ENCODE assay signal across 12 cellular contexts in the genomic region with DNA sequence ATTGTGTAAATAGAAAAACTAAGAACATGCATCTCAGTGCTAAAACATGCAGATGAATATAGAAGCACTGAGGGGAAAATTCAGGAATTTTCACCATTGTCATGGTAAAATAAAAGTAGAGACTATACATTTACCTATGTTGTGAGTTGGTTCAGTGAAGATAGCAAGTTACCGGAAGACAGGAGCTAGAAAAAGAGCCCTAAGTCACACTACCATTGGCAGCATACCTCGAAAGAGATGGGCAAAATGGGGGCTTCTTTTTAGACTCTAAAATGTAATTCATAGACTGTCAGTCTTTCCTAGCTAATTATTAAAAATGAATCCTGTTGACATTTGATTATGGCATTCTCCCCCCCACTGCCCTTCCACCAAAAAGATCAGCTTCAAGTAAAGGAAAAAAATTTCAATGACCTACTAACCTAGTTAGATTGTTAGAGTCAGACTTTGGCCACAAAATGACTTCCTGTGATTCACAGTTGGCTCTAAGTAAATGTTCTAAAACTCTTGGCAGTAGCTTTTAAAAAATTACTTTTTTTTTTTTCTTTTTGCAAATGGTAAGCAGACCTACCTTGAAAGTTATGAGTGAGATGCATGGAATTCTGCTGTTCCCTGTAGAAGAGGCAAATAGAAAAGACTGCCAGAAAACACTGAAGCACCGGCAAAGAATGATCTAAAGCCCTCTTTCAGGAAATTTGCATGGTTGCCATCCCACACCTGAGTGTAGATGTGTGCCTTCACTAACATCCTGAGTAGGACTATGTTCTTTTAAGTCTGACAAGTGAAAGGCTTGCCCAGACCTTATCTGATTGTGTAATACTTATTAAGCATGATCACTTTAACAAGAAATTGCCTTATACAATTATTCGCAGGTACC. TPM values are rescaled to one million over a fixed set of nuclear protein-coding genes. Genes with fewer than 3 reads are reported as not detected.
DNase-seq lines count a peak whose midpoint lies in the region; ATAC-seq and TF ChIP-seq lines count a peak whose summit lies in the region.
"Had no signal": no experiment of that assay in that cellular context is flagged by ENCODE, and none has a peak within 500 bp of the region (broad histone marks: within the 10 kb centered on the region; RNA-seq: fewer than 3 reads in every experiment).

No MANE protein-coding gene starts in this region.

- H3K9me3 ChIP-seq in prostate gland: no peaks in the 10 kb centered on the region
- H3K9me3 ChIP-seq: ascending aorta had no signal

- 53% methylated on average over 4 of the region's 4 CpGs for WGBS in prostate gland

- H3K27ac ChIP-seq in prostate gland: no peak overlapping the region
- no peak overlapping the region for H3K27ac ChIP-seq in substantia nigra (ENCODE audit: low read depth, low read length, poor library complexity, severe bottlenecking)
- H3K27ac ChIP-seq: ascending aorta, C4-2B, SK-N-MC had no signal

- no peak overlapping the region for H3K4me3 ChIP-seq in prostate gland
- H3K4me3 ChIP-seq: ascending aorta, SK-N-MC had no signal

- no peaks in the 10 kb centered on the region for H3K4me1 Mint-ChIP-seq in central memory CD8-positive, alpha-beta T cell
- H3K4me1 Mint-ChIP-seq in type B pancreatic cell (ENCODE audit: unreplicated experiment): no peaks in the 10 kb centered on the region

- intact Hi-C loops in left colon (cut with DNase I, micrococcal nuclease): no loop called here
- intact Hi-C loops in prostate gland (cut with DNase I): no loop called here

- TF ChIP-seq POLR2A in prostate gland (IDR thresholded peaks at IDR 0.05): no peak

- peaks cover 28% of the 10 kb centered on the region for H3K27me3 Mint-ChIP-seq in central memory CD8-positive, alpha-beta T cell
- no peaks in the 10 kb centered on the region for H3K27me3 Mint-ChIP-seq in type B pancreatic cell

- DNase-seq in AG08396 (ENCODE audit: low spot score) (peak; percentile 14), LHCN-M2 (ENCODE audit: low read depth) (peak; percentile 68), left colon (no peak), prostate gland (ENCODE audit: low spot score) (no peak), type B pancreatic cell (ENCODE audit: extremely low spot score, unreplicated experiment) (no peak), substantia nigra (lab: John Stamatoyannopoulos, UW) (no peak)
- no peak for DNase-seq in central memory CD8-positive, alpha-beta T cell (ENCODE audit: low spot score in 2 of 2)
- no peak for DNase-seq in activated CD8-positive, alpha-beta memory T cell treated with anti-CD3 and anti-CD28 coated beads for 24 hours
- DNase-seq: NCI-H446 had no signal

- H3K27me3 ChIP-seq in prostate gland (replicated peaks; ENCODE audit: insufficient read depth): no peaks in the 10 kb centered on the region
- H3K27me3 ChIP-seq: ascending aorta had no signal

- peak; percentile 34 for ATAC-seq in central memory CD8-positive, alpha-beta T cell (replicated peaks; ENCODE audit: extremely low read depth, poor library complexity, severe bottlenecking)
- peak; percentile 70 for ATAC-seq in left colon

- TF ChIP-seq CTCF in prostate gland (IDR thresholded peaks at IDR 0.05) (no peak), type B pancreatic cell (conservative IDR thresholded peaks at IDR 0.05) (no peak)

- H3K4me3 Mint-ChIP-seq in central memory CD8-positive, alpha-beta T cell: no peak overlapping the region
- H3K4me3 Mint-ChIP-seq in type B pancreatic cell: no peak overlapping the region

- no peaks in the 10 kb centered on the region for H3K4me1 ChIP-seq in prostate gland (replicated peaks)

- no peak overlapping the region for H3K27ac Mint-ChIP-seq in central memory CD8-positive, alpha-beta T cell (ENCODE audit: low read depth)
- H3K27ac Mint-ChIP-seq in type B pancreatic cell: no peak overlapping the region

- H3K36me3 ChIP-seq in prostate gland: no peaks in the 10 kb centered on the region
- H3K36me3 ChIP-seq: ascending aorta had no signal

- H3K36me3 Mint-ChIP-seq in central memory CD8-positive, alpha-beta T cell (ENCODE audit: insufficient read depth): peaks cover 4% of the 10 kb centered on the region
- no peaks in the 10 kb centered on the region for H3K36me3 Mint-ChIP-seq in type B pancreatic cell

- H3K9me3 Mint-ChIP-seq in central memory CD8-positive, alpha-beta T cell: no peaks in the 10 kb centered on the region
- H3K9me3 Mint-ChIP-seq in type B pancreatic cell: peaks cover 3% of the 10 kb centered on the region

RNA-seq across cellular contexts. Expression of a gene that starts 26.4 kb away (rescaled TPM):
- 40.7 and 46.1 TPM in 2 replicates for total RNA-seq in LHCN-M2 (2014; rRNA removed)
- 17.2 TPM for polyA plus RNA-seq in LHCN-M2 (2012)
- 10 to 100 TPM in 1 of 2 donors, 1 to 10 TPM in 1; 9.3 to 10.6 TPM for total RNA-seq in left colon
- 10 to 100 TPM in 1 of 2 donors, 1 to 10 TPM in 1; 8.8 to 12.5 TPM for total RNA-seq in prostate gland
- 3.5 and 4.9 TPM in 2 replicates for total RNA-seq in type B pancreatic cell (ENCODE audit: low replicate concordance)

Comparison
In these comparisons a context has a peak if more than half of its experiments do, and no peak if none do; other contexts are left out.
1. DNase-seq: peak in AG08396 (single experiment) and LHCN-M2 (single experiment); none in central memory CD8-positive, alpha-beta T cell (0 of 2), left colon (0 of 2), prostate gland (single experiment), type B pancreatic cell (single experiment), activated CD8-positive, alpha-beta memory T cell treated with anti-CD3 and anti-CD28 coated beads for 24 hours (single experiment) and substantia nigra (0 of 49).